Comparison of ENCODE assay signal across 1 cellular context in the genomic region with DNA sequence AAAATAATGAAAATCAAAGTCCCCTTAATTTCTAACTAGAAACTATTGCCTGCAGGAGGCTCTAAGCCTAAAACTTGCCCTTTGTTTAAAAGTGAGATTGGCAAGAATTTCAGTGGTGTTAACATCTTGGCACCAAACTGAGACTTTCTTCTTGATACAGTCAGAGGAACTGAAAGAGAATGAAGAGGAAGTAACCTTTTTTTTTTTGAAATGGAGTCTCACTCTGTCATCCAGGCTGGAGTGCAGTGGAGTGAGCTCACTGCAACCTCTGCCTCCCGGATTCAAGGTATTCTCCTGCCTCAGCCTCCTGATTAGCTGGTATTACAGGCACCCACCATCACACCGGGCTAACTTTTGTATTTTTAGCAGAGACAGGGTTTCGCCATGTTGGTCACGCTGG.
TF ChIP-seq lines count a peak whose summit lies in the region.

No MANE protein-coding gene starts in this region.

TF ChIP-seq in GM12878, 131 proteins besides CTCF, POLR2A, EP300 and RAD21 (continued from another document):
- TF ChIP-seq ELK1 (IDR thresholded peaks at IDR 0.05; ENCODE audit: low read depth, low read length) (no peak), SREBF1 (IDR thresholded peaks at IDR 0.05; ENCODE audit: low read length) (no peak), E2F8 (IDR thresholded peaks at IDR 0.05; ENCODE audit: low read depth, partially characterized antibody) (no peak), BMI1 (IDR thresholded peaks at IDR 0.05; ENCODE audit: borderline replicate concordance) (peak; percentile 42; the same call in 1 of the 2 replicates), ETV6 (conservative IDR thresholded peaks at IDR 0.05 in 1 of 2, IDR thresholded peaks at IDR 0.05 in 1 of 2; ENCODE audit: borderline replicate concordance in 1 of 2, low read depth in 1 of 2) (peak in 1 of 2 experiments; percentile 65; a peak in 2 of 4 replicates), FOXK2 (IDR thresholded peaks at IDR 0.05) (no peak), HDGF (IDR thresholded peaks at IDR 0.05) (peak; percentile 86; the same call in 1 of the 2 replicates), IKZF1 (conservative IDR thresholded peaks at IDR 0.05) (peak; percentile 66), RELB (IDR thresholded peaks at IDR 0.05; ENCODE audit: low read depth) (peak; percentile 63), PRDM15 (CRISPR knock-in tag; IDR thresholded peaks at IDR 0.05) (no peak), EGR1 (IDR thresholded peaks at IDR 0.05; ENCODE audit: borderline replicate concordance in 1 of 2, low read depth in 2 of 2, low read length in 2 of 2) (no peak), RUNX3 (IDR thresholded peaks at IDR 0.05; ENCODE audit: low read length) (no peak), ZNF622 (IDR thresholded peaks at IDR 0.05) (no peak), RCOR1 (conservative IDR thresholded peaks at IDR 0.05; ENCODE audit: low read depth, low read length) (0 out of 2 replicates have a peak, but pooled peaks have one; percentile 67), SMARCA5 (IDR thresholded peaks at IDR 0.05) (0 out of 2 replicates have a peak, but pooled peaks have one; percentile 46), TCF7 (IDR thresholded peaks at IDR 0.05; ENCODE audit: borderline replicate concordance) (no peak), ZNF24 (IDR thresholded peaks at IDR 0.05) (0 out of 2 replicates have a peak, but pooled peaks have one; percentile 52), SPI1 (IDR thresholded peaks at IDR 0.05; ENCODE audit: borderline replicate concordance, insufficient read depth, low read depth, low read length) (peak; percentile 96), ZNF384 (IDR thresholded peaks at IDR 0.05; ENCODE audit: borderline replicate concordance, low read depth, low read length) (peak; percentile 92), IKZF2 (IDR thresholded peaks at IDR 0.05) (peak; percentile 64 to 66; a peak in 3 of 4 replicates), BCL11A (IDR thresholded peaks at IDR 0.05; ENCODE audit: low read depth, low read length) (peak; percentile 38; the same call in 1 of the 2 replicates), IRF4 (IDR thresholded peaks at IDR 0.05; ENCODE audit: low read depth, low read length) (peak; percentile 87), NBN (IDR thresholded peaks at IDR 0.05) (peak; percentile 76; the same call in 1 of the 2 replicates), CEBPB (IDR thresholded peaks at IDR 0.05; ENCODE audit: borderline replicate concordance in 1 of 2, low read depth in 2 of 2, low read length in 2 of 2) (no peak), YY1 (IDR thresholded peaks at IDR 0.05; ENCODE audit: low read depth, low read length) (0 out of 2 replicates have a peak, but pooled peaks have one; percentile 29), ATF7 (IDR thresholded peaks at IDR 0.05; ENCODE audit: low read depth) (peak; percentile 75), MYC (IDR thresholded peaks at IDR 0.05; ENCODE audit: insufficient read depth, insufficient read length, insufficient replicate concordance, low read length, severe bottlenecking) (no peak), EED (IDR thresholded peaks at IDR 0.05; ENCODE audit: low read depth) (peak; percentile 48; the same call in 1 of the 2 replicates), CREM (IDR thresholded peaks at IDR 0.05; ENCODE audit: low read depth) (peak; percentile 57; the same call in 1 of the 2 replicates), E4F1 (IDR thresholded peaks at IDR 0.05; ENCODE audit: borderline replicate concordance, partially characterized antibody) (no peak)
- TF ChIP-seq, protein P1, sequence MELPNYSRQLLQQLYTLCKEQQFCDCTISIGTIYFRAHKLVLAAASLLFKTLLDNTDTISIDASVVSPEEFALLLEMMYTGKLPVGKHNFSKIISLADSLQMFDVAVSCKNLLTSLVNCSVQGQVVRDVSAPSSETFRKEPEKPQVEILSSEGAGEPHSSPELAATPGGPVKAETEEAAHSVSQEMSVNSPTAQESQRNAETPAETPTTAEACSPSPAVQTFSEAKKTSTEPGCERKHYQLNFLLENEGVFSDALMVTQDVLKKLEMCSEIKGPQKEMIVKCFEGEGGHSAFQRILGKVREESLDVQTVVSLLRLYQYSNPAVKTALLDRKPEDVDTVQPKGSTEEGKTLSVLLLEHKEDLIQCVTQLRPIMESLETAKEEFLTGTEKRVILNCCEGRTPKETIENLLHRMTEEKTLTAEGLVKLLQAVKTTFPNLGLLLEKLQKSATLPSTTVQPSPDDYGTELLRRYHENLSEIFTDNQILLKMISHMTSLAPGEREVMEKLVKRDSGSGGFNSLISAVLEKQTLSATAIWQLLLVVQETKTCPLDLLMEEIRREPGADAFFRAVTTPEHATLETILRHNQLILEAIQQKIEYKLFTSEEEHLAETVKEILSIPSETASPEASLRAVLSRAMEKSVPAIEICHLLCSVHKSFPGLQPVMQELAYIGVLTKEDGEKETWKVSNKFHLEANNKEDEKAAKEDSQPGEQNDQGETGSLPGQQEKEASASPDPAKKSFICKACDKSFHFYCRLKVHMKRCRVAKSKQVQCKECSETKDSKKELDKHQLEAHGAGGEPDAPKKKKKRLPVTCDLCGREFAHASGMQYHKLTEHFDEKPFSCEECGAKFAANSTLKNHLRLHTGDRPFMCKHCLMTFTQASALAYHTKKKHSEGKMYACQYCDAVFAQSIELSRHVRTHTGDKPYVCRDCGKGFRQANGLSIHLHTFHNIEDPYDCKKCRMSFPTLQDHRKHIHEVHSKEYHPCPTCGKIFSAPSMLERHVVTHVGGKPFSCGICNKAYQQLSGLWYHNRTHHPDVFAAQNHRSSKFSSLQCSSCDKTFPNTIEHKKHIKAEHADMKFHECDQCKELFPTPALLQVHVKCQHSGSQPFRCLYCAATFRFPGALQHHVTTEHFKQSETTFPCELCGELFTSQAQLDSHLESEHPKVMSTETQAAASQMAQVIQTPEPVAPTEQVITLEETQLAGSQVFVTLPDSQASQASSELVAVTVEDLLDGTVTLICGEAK (IDR thresholded peaks at IDR 0.05; ENCODE audit: borderline replicate concordance): no peak
